In the genomic region with DNA sequence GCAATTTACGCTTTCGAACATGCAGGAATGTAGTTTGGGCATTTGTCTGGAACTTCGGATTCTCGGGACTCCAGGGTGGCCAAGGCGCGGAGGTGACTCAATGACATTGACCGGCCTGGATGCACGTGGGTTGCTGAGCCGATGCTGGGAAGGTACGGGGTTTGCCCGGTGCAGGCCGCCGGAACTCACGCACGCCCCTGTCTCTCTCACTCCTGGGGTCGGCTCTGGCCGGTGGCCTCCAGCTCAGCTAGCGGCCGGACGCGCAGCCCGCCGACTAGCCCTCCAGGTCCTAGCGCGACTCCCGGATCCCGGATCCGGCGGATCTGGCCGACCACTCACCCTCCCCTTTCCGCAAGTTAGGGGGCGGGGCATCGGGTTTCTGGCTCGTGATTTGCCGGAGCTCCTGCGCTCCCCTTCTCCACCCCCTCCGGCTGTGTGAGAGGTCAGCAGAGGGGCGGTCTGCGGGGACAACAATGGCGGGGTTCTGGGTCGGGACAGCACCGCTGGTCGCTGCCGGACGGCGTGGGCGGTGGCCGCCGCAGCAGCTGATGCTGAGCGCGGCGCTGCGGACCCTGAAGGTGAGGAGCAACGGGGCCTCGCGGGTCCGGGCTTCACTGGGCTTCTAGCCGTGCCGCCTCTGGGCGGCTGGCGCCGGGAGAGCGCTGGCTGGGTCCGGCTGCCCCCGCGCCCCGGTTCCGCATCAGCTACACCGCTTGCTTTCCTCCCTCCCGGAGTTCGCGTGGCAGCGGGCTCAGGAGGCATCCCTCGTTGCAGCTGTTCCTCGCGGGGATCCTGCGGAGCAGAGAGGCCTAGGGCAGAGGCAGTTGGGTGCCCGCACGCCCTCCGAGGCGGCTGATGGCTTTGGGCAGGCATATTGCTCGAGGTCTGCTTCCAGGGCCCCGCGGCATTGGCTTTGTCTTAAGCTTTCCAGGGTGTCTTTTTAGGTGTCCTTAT, we compare ENCODE assay signal across 8 cellular contexts. TPM values are rescaled to one million over a fixed set of nuclear protein-coding genes. Genes with fewer than 3 reads are reported as not detected.
DNase-seq lines count a peak whose midpoint lies in the region; ATAC-seq and TF ChIP-seq lines count a peak whose summit lies in the region.

A gene with protein sequence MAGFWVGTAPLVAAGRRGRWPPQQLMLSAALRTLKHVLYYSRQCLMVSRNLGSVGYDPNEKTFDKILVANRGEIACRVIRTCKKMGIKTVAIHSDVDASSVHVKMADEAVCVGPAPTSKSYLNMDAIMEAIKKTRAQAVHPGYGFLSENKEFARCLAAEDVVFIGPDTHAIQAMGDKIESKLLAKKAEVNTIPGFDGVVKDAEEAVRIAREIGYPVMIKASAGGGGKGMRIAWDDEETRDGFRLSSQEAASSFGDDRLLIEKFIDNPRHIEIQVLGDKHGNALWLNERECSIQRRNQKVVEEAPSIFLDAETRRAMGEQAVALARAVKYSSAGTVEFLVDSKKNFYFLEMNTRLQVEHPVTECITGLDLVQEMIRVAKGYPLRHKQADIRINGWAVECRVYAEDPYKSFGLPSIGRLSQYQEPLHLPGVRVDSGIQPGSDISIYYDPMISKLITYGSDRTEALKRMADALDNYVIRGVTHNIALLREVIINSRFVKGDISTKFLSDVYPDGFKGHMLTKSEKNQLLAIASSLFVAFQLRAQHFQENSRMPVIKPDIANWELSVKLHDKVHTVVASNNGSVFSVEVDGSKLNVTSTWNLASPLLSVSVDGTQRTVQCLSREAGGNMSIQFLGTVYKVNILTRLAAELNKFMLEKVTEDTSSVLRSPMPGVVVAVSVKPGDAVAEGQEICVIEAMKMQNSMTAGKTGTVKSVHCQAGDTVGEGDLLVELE (plus strand): TSS at position 446 of the 954 bp plus-strand sequence. CDS start 28 bp downstream, at position 474.

- POLR2A ChIA-PET in Caco-2 (lab: Charles Lee) (interaction anchor here (0.5 to 2.6 kb wide), 4 partner anchors 10 to 146 kb away, joined by 3 to 29 read pairs (median 7); no protein-coding TSS in a partner anchor), OCI-LY7 (lab: Charles Lee) (interaction anchor here (0.5 kb wide), 1 partner anchor 512 kb away, joined by 3 read pairs; no protein-coding TSS in a partner anchor)

- H3K27ac Mint-ChIP-seq in Caco-2 (ENCODE audit: unreplicated experiment): peak within 1 kb of the TSS; percentile 89

- H3K4me3 Mint-ChIP-seq in Caco-2 (ENCODE audit: unreplicated experiment): peak within 1 kb of the TSS; percentile 92

- peaks cover 19% of the 10 kb centered on the region for H3K36me3 Mint-ChIP-seq in Caco-2 (ENCODE audit: insufficient read depth, unreplicated experiment)

- H3K36me3 ChIP-seq in Caco-2 (ENCODE audit: control insufficient read depth, insufficient read depth, low read length) (no peaks in the 10 kb centered on the region), OCI-LY7 (ENCODE audit: insufficient read depth, low read length) (no peaks in the 10 kb centered on the region)

- H3K4me3 ChIP-seq in Caco-2 (ENCODE audit: low read depth, low read length) (peak within 1 kb of the TSS; percentile 97), OCI-LY7 (ENCODE audit: low read depth, low read length, poor library complexity, severe bottlenecking) (peak within 1 kb of the TSS; percentile 81), epithelial cell of esophagus (ENCODE audit: low read length) (peak within 1 kb of the TSS; percentile 76)

- H3K79me2 ChIP-seq in OCI-LY7 (ENCODE audit: insufficient read depth, low read depth, low read length): no peaks in the 10 kb centered on the region

- no peaks in the 10 kb centered on the region for H3K9me3 Mint-ChIP-seq in Caco-2 (ENCODE audit: unreplicated experiment)

- intact Hi-C loops in Caco-2 (cut with micrococcal nuclease; ENCODE audit: unreplicated experiment): loop anchor here (1.0 to 5.0 kb wide), 5 partner anchors 9 to 172 kb away; partner anchors contain the start of gene ZIC2
- intact Hi-C loops in OCI-LY7 (cut with micrococcal nuclease; ENCODE audit: unreplicated experiment): no loop called here

- H3K27ac ChIP-seq in OCI-LY7 (ENCODE audit: low read depth, low read length, poor library complexity, severe bottlenecking): no peak within 1 kb of the TSS

- peaks cover 31% of the 10 kb centered on the region for H3K4me1 Mint-ChIP-seq in Caco-2 (ENCODE audit: low read depth, unreplicated experiment)

- H4K20me1 ChIP-seq in OCI-LY7 (ENCODE audit: insufficient read depth, low read length): no peaks in the 10 kb centered on the region

- H2AFZ ChIP-seq in OCI-LY7 (ENCODE audit: low read length): peak within 1 kb of the TSS; percentile 94

- H3K27me3 Mint-ChIP-seq in Caco-2 (ENCODE audit: insufficient read depth, unreplicated experiment): no peaks in the 10 kb centered on the region

- H3K27me3 ChIP-seq in Caco-2 (replicated peaks; ENCODE audit: control insufficient read depth, insufficient read depth, low read length): no peaks in the 10 kb centered on the region

- peak; percentile 97 to 98 for DNase-seq in Caco-2
- peak; percentile 95 for DNase-seq in HT-29 (ENCODE audit: low spot score)
- DNase-seq in OCI-LY7 (ENCODE audit: low spot score): peak; percentile 78
- DNase-seq in activated T-cell treated with anti-CD3 and anti-CD28 coated beads for 4 hours: peak; percentile 73
- DNase-seq in epithelial cell of esophagus (ENCODE audit: low read depth): peak; percentile 88
- peak; percentile 81 for DNase-seq in middle frontal gyrus (ENCODE audit: extremely low spot score, low spot score)
- DNase-seq in stimulated activated CD8-positive, alpha-beta memory T cell treated with anti-CD3 and anti-CD28 coated beads, Interleukin-2, amount 100 ng/mL, for 1 hour (ENCODE audit: low read depth in 2 of 2): peak; percentile 46 to 63

- CTCF ChIA-PET in Caco-2 (lab: Charles Lee) (interaction anchor here (0.6 to 1.0 kb wide), 2 partner anchors 433 to 483 kb away, joined by 3 to 5 read pairs; no protein-coding TSS in a partner anchor), OCI-LY7 (lab: Charles Lee; ENCODE audit: unreplicated experiment) (no interaction called here)

- peak; percentile 96 for ATAC-seq in GM21360 (IDR thresholded peaks at IDR 0.05; ENCODE audit: unreplicated experiment)

- no peaks in the 10 kb centered on the region for H3K9me2 ChIP-seq in OCI-LY7 (ENCODE audit: insufficient read depth, low read length)

- H3K4me1 ChIP-seq in Caco-2 (peaks cover 13% of the 10 kb centered on the region), OCI-LY7 (ENCODE audit: insufficient read depth, low read length, poor library complexity, severe bottlenecking) (no peaks in the 10 kb centered on the region)

- BruUV-seq in Caco-2 (replicated peaks; lab: Mats Ljungman, UMichigan) (no TSS peak), OCI-LY7 (replicated peaks; lab: Mats Ljungman, UMichigan) (no TSS peak)

- H3K9me3 ChIP-seq in Caco-2 (no peaks in the 10 kb centered on the region), OCI-LY7 (ENCODE audit: low read length) (no peaks in the 10 kb centered on the region)

- no peak for TF ChIP-seq CTCF in Caco-2 (IDR thresholded peaks at IDR 0.05; ENCODE audit: insufficient read depth in 1 of 2, low read depth in 1 of 2, low read length in 1 of 2, severe bottlenecking in 1 of 2, unreplicated experiment in 1 of 2)
- TF ChIP-seq CTCF in OCI-LY7 (conservative IDR thresholded peaks at IDR 0.05; ENCODE audit: low read length): no peak
- no peak for TF ChIP-seq CTCF in epithelial cell of esophagus (IDR thresholded peaks at IDR 0.05; ENCODE audit: insufficient read depth, low read depth, low read length, missing control alignments)

- H3K4me2 ChIP-seq in OCI-LY7 (ENCODE audit: low read length): peak within 1 kb of the TSS; percentile 87

RNA-seq across cellular contexts. Expression of the gene that starts here (rescaled TPM):
- 38.5 and 39.9 TPM in 2 replicates for total RNA-seq in Caco-2 (2022)
- 9.4 and 10.0 TPM in 2 replicates for total RNA-seq in HT-29 (2014; rRNA removed; shearing (Covaris generic))
- total RNA-seq in OCI-LY7 (2014; rRNA removed; shearing (Covaris generic)): 4.4 and 7.2 TPM in 2 replicates
- total RNA-seq in OCI-LY7 (2022): 2.7 and 5.6 TPM in 2 replicates
